ENCODE assay signal across 1 cellular context in the genomic region with DNA sequence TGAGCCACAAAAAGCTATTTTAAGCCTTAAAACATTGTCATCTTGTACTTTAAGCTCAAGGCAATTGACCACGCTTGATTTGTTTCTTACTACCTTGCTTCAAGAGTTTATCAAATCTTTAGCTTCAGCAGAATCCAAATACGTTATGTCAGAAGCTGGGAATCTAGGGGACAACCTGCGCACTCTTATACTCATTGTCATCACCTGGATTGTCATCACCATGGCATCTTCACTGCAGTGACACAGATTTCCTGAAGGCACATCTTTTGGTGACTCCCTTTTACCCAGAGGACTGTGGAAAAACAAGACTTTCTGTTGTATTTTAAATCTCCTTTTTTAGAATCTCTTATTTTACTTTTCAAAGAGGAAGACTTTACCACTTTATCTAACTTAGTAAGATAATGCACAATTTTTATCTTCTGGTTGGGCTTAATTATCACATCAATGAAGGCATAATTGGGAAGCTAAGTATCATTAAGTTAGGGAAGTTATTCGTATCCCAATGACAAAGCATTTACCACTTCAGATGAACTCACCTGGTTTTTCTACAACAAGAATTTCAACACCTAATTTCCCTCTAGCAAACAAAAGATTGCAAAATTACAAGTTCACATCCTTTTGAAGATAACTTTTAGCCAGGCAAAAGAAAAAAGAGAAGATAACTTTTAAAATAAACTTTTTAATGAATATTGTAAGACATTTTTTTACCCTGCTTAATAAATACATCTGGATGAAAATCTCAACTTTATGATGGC.
TF ChIP-seq lines count a peak whose summit lies in the region.

No MANE protein-coding gene starts in this region.

TF ChIP-seq in WTC11, 78 proteins besides CTCF, POLR2A, EP300 and RAD21 (continued from another document):
- TF ChIP-seq ARID4B (CRISPR knock-in tag; IDR thresholded peaks at IDR 0.05; ENCODE audit: borderline replicate concordance) (no peak), ZNF396 (CRISPR knock-in tag; IDR thresholded peaks at IDR 0.05; ENCODE audit: borderline replicate concordance) (no peak), TEAD1 (CRISPR knock-in tag; IDR thresholded peaks at IDR 0.05) (no peak), FOXJ3 (CRISPR knock-in tag; IDR thresholded peaks at IDR 0.05; ENCODE audit: borderline replicate concordance) (no peak), USF2 (CRISPR knock-in tag; IDR thresholded peaks at IDR 0.05) (no peak), NFE2L1 (CRISPR knock-in tag; IDR thresholded peaks at IDR 0.05) (no peak), ZNF416 (CRISPR knock-in tag; IDR thresholded peaks at IDR 0.05) (no peak), MLX (CRISPR knock-in tag; IDR thresholded peaks at IDR 0.05) (no peak), ZNF671 (CRISPR knock-in tag; IDR thresholded peaks at IDR 0.05) (no peak), GABPB1 (CRISPR knock-in tag; IDR thresholded peaks at IDR 0.05) (no peak), SP1 (CRISPR knock-in tag; conservative IDR thresholded peaks at IDR 0.05) (no peak), ATF6 (CRISPR knock-in tag; IDR thresholded peaks at IDR 0.05) (no peak), MXD4 (CRISPR knock-in tag; IDR thresholded peaks at IDR 0.05; ENCODE audit: borderline replicate concordance) (no peak)
- TF ChIP-seq, protein P1, sequence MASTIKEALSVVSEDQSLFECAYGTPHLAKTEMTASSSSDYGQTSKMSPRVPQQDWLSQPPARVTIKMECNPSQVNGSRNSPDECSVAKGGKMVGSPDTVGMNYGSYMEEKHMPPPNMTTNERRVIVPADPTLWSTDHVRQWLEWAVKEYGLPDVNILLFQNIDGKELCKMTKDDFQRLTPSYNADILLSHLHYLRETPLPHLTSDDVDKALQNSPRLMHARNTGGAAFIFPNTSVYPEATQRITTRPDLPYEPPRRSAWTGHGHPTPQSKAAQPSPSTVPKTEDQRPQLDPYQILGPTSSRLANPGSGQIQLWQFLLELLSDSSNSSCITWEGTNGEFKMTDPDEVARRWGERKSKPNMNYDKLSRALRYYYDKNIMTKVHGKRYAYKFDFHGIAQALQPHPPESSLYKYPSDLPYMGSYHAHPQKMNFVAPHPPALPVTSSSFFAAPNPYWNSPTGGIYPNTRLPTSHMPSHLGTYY (CRISPR knock-in tag; IDR thresholded peaks at IDR 0.05) = no peak
- TF ChIP-seq, protein P2, sequence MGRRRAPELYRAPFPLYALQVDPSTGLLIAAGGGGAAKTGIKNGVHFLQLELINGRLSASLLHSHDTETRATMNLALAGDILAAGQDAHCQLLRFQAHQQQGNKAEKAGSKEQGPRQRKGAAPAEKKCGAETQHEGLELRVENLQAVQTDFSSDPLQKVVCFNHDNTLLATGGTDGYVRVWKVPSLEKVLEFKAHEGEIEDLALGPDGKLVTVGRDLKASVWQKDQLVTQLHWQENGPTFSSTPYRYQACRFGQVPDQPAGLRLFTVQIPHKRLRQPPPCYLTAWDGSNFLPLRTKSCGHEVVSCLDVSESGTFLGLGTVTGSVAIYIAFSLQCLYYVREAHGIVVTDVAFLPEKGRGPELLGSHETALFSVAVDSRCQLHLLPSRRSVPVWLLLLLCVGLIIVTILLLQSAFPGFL (CRISPR knock-in tag; IDR thresholded peaks at IDR 0.05; ENCODE audit: borderline replicate concordance) = no peak
TF ChIP-seq in WTC11: peak in this region for 0.
